12 cellular contexts compared by ENCODE assay signal in the genomic region with DNA sequence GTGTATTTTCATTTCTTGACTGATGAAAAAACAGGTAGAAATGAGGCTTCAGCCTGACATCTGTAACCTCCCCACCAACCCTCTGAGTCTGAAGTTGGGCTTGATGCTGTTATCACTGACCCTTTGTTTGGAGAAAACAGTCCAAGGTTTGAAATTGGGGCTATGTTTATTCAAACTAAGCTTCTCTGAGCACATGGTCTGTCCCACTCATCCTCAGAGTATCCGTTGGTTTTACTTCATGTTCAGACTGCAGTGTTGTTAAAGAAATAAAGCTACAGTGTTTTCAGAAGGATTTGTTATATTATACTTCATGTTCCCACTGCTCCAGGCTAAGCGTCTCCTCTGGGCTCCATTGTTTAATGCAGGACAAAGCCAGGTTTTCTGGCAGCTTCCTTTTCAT. TPM values are rescaled to one million over a fixed set of nuclear protein-coding genes. Genes with fewer than 3 reads are reported as not detected.
DNase-seq lines count a peak whose midpoint lies in the region; ATAC-seq and TF ChIP-seq lines count a peak whose summit lies in the region.
"Had no signal": no experiment of that assay in that cellular context is flagged by ENCODE, and none has a peak within 500 bp of the region (broad histone marks: within the 10 kb centered on the region; RNA-seq: fewer than 3 reads in every experiment).

No MANE protein-coding gene starts in this region.

- DNase-seq in T-helper 17 cell (no peak), gastrocnemius medialis (no peak), NCI-H1048 (lab: John Stamatoyannopoulos, UW) (no peak)
- DNase-seq: activated CD4-positive, alpha-beta T cell treated with anti-CD3 and anti-CD28 coated beads, Interleukin-2, amount 50 U/mL, for 4 hours; body of pancreas; MV-4-11; NCI-H526 had no signal

- H3K36me3 Mint-ChIP-seq in T-helper 17 cell (ENCODE audit: low read depth): peaks cover 3% of the 10 kb centered on the region

- 0 out of 2 replicates have a peak, but pooled peaks cover 12% of the 10 kb centered on the region for H3K79me2 ChIP-seq in KMS-11 (ENCODE audit: insufficient read depth, low read depth)

- intact Hi-C loops in gastrocnemius medialis (cut with DNase I; ENCODE audit: low total_unique reads): no loop called here

- H3K27ac Mint-ChIP-seq in T-helper 17 cell: peak overlapping the region; percentile 24

- no peak overlapping the region for H2AFZ ChIP-seq in KMS-11 (ENCODE audit: low read depth)
- H2AFZ ChIP-seq: parathyroid adenoma had no signal

- H3K4me3 Mint-ChIP-seq in T-helper 17 cell: no peak overlapping the region

- H3K9me3 ChIP-seq in T-helper 17 cell (ENCODE audit: control insufficient read depth, low read length, poor library complexity, severe bottlenecking): no peaks in the 10 kb centered on the region
- H3K9me3 ChIP-seq in gastrocnemius medialis: no peaks in the 10 kb centered on the region
- H3K9me3 ChIP-seq: body of pancreas had no signal

- H3K4me3 ChIP-seq in KMS-11 (IDR thresholded peaks at IDR 0.05; ENCODE audit: insufficient read depth, low read depth, low read length): no peak overlapping the region
- H3K4me3 ChIP-seq in gastrocnemius medialis: no peak overlapping the region
- H3K4me3 ChIP-seq: body of pancreas had no signal

- H3K27ac ChIP-seq in KMS-11 (peak overlapping the region; percentile 45; the same call in 1 of the 2 replicates), gastrocnemius medialis (peak overlapping the region; percentile 12 to 54 (median 44))
- H3K27ac ChIP-seq: body of pancreas, parathyroid adenoma had no signal

- no peak for TF ChIP-seq POLR2A in gastrocnemius medialis (IDR thresholded peaks at IDR 0.05)

- H3K27me3 ChIP-seq in KMS-11 (ENCODE audit: insufficient read depth, low read depth): no peaks in the 10 kb centered on the region
- no peaks in the 10 kb centered on the region for H3K27me3 ChIP-seq in gastrocnemius medialis
- H3K27me3 ChIP-seq: body of pancreas had no signal

- H3K4me1 ChIP-seq in KMS-11 (ENCODE audit: low read depth, poor library complexity, severe bottlenecking) (peaks cover 45% of the 10 kb centered on the region), gastrocnemius medialis (peaks cover 27 to 28% of the 10 kb centered on the region in 2 donors)

- no peak for ATAC-seq in T-helper 17 cell
- peak; percentile 19 for ATAC-seq in esophagus mucosa
- ATAC-seq in gastrocnemius medialis: no peak
- no peak for ATAC-seq in HG02759 (IDR thresholded peaks at IDR 0.05; ENCODE audit: unreplicated experiment)
- ATAC-seq in GM21717 (IDR thresholded peaks at IDR 0.05; ENCODE audit: unreplicated experiment): no peak
- ATAC-seq: body of pancreas had no signal

- in situ Hi-C loops in gastrocnemius medialis (cut with MboI; ENCODE audit: low sequenced_read_pairs in 4 of 4): no loop called here

- H3K27me3 Mint-ChIP-seq in T-helper 17 cell: no peaks in the 10 kb centered on the region

- H3K4me2 ChIP-seq in KMS-11: peak overlapping the region; percentile 70

- H3K36me3 ChIP-seq in KMS-11 (ENCODE audit: insufficient read depth) (no peaks in the 10 kb centered on the region), gastrocnemius medialis (no peaks in the 10 kb centered on the region)

- no peak overlapping the region; the same call in 1 of the 2 replicates for H3K9ac ChIP-seq in KMS-11
- H3K9ac ChIP-seq: parathyroid adenoma had no signal

- H3K4me1 Mint-ChIP-seq in T-helper 17 cell: peaks cover 48% of the 10 kb centered on the region

- no peaks in the 10 kb centered on the region for H4K20me1 ChIP-seq in KMS-11 (ENCODE audit: insufficient read depth)

- TF ChIP-seq CTCF in KMS-11 (conservative IDR thresholded peaks at IDR 0.05; ENCODE audit: low read depth, low read length) (no peak), gastrocnemius medialis (IDR thresholded peaks at IDR 0.05 in 4 of 5, conservative IDR thresholded peaks at IDR 0.05 in 1 of 5) (no peak)

RNA-seq across cellular contexts. Expression of a gene that starts 6.0 kb away (rescaled TPM):
- total RNA-seq in T-helper 17 cell (10 to 100 TPM; 30.2 to 34.6 TPM), esophagus mucosa (26.1 TPM), gastrocnemius medialis (1 to 10 TPM; 4.2 to 8.4 (median 5.4) TPM)

RNA-seq across cellular contexts. Expression of a gene that starts 47.6 kb away (rescaled TPM):
- total RNA-seq in T-helper 17 cell (10 to 100 TPM; 26.7 to 35.6 TPM), esophagus mucosa (35.4 TPM), gastrocnemius medialis (1 to 10 TPM; 1.7 to 7.6 (median 3.9) TPM)

RNA-seq across cellular contexts. Expression of a gene that starts 58.4 kb away (rescaled TPM):
- total RNA-seq in T-helper 17 cell: 10 to 100 TPM; 23.1 to 34.8 TPM
- 23.6 TPM for total RNA-seq in esophagus mucosa
- total RNA-seq in gastrocnemius medialis: 10 to 100 TPM in 1 of 4 donors, under 1 TPM in 1, not detected in 2; 0.13 to 11.5 TPM
